In genomic region chr4:107408968-107409367, GRCh38 we compare ENCODE assay signal across 23 cellular contexts.
A peak's percentile ranks its signal among the peaks of the same experiment; 100 is the strongest.
DNase-seq lines count a peak whose midpoint lies in the region; ATAC-seq, FAIRE-seq and TF ChIP-seq lines count a peak whose summit lies in the region.
"Had no signal": no experiment of that assay in that cellular context is flagged by ENCODE, and none has a peak within 500 bp of the region (broad histone marks: within the 10 kb centered on the region; RNA-seq: fewer than 3 reads in every experiment).

No MANE protein-coding gene starts in this region.

- FAIRE-seq in bronchial epithelial cell (lab: Jason Lieb, UNC) = no peak
- FAIRE-seq in keratinocyte (lab: Jason Lieb, UNC) = peak; percentile 17
- FAIRE-seq: A204.1, G401.6, GM12891, GM19239 had no signal

- no peaks in the 10 kb centered on the region for H3K9me1 ChIP-seq in keratinocyte (ENCODE audit: control insufficient read depth, extremely low read depth, insufficient read depth, low read length)

- no peaks in the 10 kb centered on the region for H3K36me3 ChIP-seq in bronchial epithelial cell (ENCODE audit: control insufficient read depth, insufficient read depth, low read length)
- no peaks in the 10 kb centered on the region for H3K36me3 ChIP-seq in keratinocyte (ENCODE audit: control insufficient read depth in 2 of 2, extremely low read depth in 1 of 2, insufficient read depth in 2 of 2, low read length in 2 of 2)
- H3K36me3 ChIP-seq in OCI-LY7 (ENCODE audit: insufficient read depth, low read length) = no peaks in the 10 kb centered on the region
- H3K36me3 ChIP-seq: BE2C, BLaER1 had no signal

- H2AFZ ChIP-seq in keratinocyte (ENCODE audit: control insufficient read depth, low read length) (no peak overlapping the region), OCI-LY7 (ENCODE audit: low read length) (no peak overlapping the region)

- intact Hi-C loops in OCI-LY7 (cut with micrococcal nuclease; ENCODE audit: unreplicated experiment) = no loop called here

- dilution Hi-C loops in keratinocyte (cut with MboI; ENCODE audit: extremely low pct_ligation_motif_present, low sequenced_read_pairs) = no loop called here

- POLR2A ChIA-PET in OCI-LY7 (lab: Charles Lee) = no interaction called here

- CTCF ChIA-PET in OCI-LY7 (lab: Charles Lee; ENCODE audit: unreplicated experiment) = no interaction called here

- BruUV-seq in OCI-LY7 (replicated peaks; lab: Mats Ljungman, UMichigan) = no TSS peak

- H3K4me1 ChIP-seq in keratinocyte (ENCODE audit: control insufficient read depth, extremely low read depth, insufficient read depth, low read length) (no peaks in the 10 kb centered on the region), OCI-LY7 (ENCODE audit: insufficient read depth, low read length, poor library complexity, severe bottlenecking) (no peaks in the 10 kb centered on the region)
- H3K4me1 ChIP-seq: BE2C, BLaER1 had no signal

- H3K9ac ChIP-seq in keratinocyte (ENCODE audit: control insufficient read depth, extremely low read depth, insufficient read depth, low read length) = no peak overlapping the region
- H3K9ac ChIP-seq: BLaER1 had no signal

- TF ChIP-seq CTCF in bronchial epithelial cell (IDR thresholded peaks at IDR 0.05; ENCODE audit: insufficient read depth, low read length, severe bottlenecking) = no peak
- TF ChIP-seq CTCF in epithelial cell of esophagus (IDR thresholded peaks at IDR 0.05; ENCODE audit: insufficient read depth, low read depth, low read length, missing control alignments) = no peak
- TF ChIP-seq CTCF in keratinocyte (optimal IDR thresholded peaks at IDR 0.05 in 1 of 3, IDR thresholded peaks at IDR 0.05 in 1 of 3, conservative IDR thresholded peaks at IDR 0.05 in 1 of 3; ENCODE audit: extremely low read depth in 1 of 3, insufficient read depth in 2 of 3, low read length in 3 of 3) = no peak
- no peak for TF ChIP-seq CTCF in OCI-LY7 (conservative IDR thresholded peaks at IDR 0.05; ENCODE audit: low read length)

- ATAC-seq in esophagus mucosa (peak; percentile 75), GM21737 (IDR thresholded peaks at IDR 0.05; ENCODE audit: unreplicated experiment) (no peak), GM19395 (IDR thresholded peaks at IDR 0.05; ENCODE audit: unreplicated experiment) (no peak)

- H3K27me3 ChIP-seq in bronchial epithelial cell (ENCODE audit: control insufficient read depth, insufficient read depth, low read length) (no peaks in the 10 kb centered on the region), keratinocyte (ENCODE audit: control insufficient read depth, extremely low read depth, insufficient read depth, low read length) (no peaks in the 10 kb centered on the region)
- H3K27me3 ChIP-seq: BE2C, BLaER1 had no signal

- no peak overlapping the region for H3K4me3 ChIP-seq in bronchial epithelial cell (ENCODE audit: low read depth, low read length)
- H3K4me3 ChIP-seq in epithelial cell of esophagus (ENCODE audit: low read length) = no peak overlapping the region
- H3K4me3 ChIP-seq in keratinocyte (ENCODE audit: control insufficient read depth in 2 of 3, extremely low read depth in 1 of 3, insufficient read depth in 2 of 3, low read depth in 1 of 3, low read length in 3 of 3) = no peak overlapping the region
- no peak overlapping the region for H3K4me3 ChIP-seq in OCI-LY7 (ENCODE audit: low read depth, low read length, poor library complexity, severe bottlenecking)
- H3K4me3 ChIP-seq: BLaER1 had no signal

- H3K79me2 ChIP-seq in keratinocyte (ENCODE audit: control insufficient read depth, insufficient read depth, low read length) (no peaks in the 10 kb centered on the region), OCI-LY7 (ENCODE audit: insufficient read depth, low read depth, low read length) (no peaks in the 10 kb centered on the region)

- H3K27ac ChIP-seq in keratinocyte (ENCODE audit: control insufficient read depth, insufficient read depth, low read length) (no peak overlapping the region), OCI-LY7 (ENCODE audit: low read depth, low read length, poor library complexity, severe bottlenecking) (no peak overlapping the region)
- H3K27ac ChIP-seq: BLaER1 had no signal

- H4K20me1 ChIP-seq in keratinocyte (ENCODE audit: control insufficient read depth, extremely low read depth, insufficient read depth, low read length) (no peaks in the 10 kb centered on the region), OCI-LY7 (ENCODE audit: insufficient read depth, low read length) (no peaks in the 10 kb centered on the region)
- H4K20me1 ChIP-seq: BLaER1 had no signal

- DNase-seq in bronchial epithelial cell (ENCODE audit: low read depth) (peak; percentile 75), epithelial cell of esophagus (ENCODE audit: low read depth) (peak; percentile 75), keratinocyte (ENCODE audit: low read depth, low spot score) (no peak), OCI-LY7 (ENCODE audit: low spot score) (no peak)
- DNase-seq: 8988T; ACHN; BE2C; C1 segment of cervical spinal cord; CD4-positive, alpha-beta memory T cell; CD4-positive, CD25-positive, alpha-beta regulatory T cell; CD8-positive, alpha-beta memory T cell; COR-L47; DMS 273 treated with DMSO at 0.1 percent for 48 hours; DMS79 treated with DMSO at 0.1 percent for 48 hours; GF-D8 had no signal

- no peaks in the 10 kb centered on the region for H3K9me2 ChIP-seq in OCI-LY7 (ENCODE audit: insufficient read depth, low read length)

- no peaks in the 10 kb centered on the region for H3K9me3 ChIP-seq in keratinocyte (ENCODE audit: control insufficient read depth, low read depth, low read length)
- no peaks in the 10 kb centered on the region for H3K9me3 ChIP-seq in OCI-LY7 (ENCODE audit: low read length)
- H3K9me3 ChIP-seq: BE2C had no signal

- H3K4me2 ChIP-seq in keratinocyte (ENCODE audit: control insufficient read depth, extremely low read depth, insufficient read depth, low read depth, low read length) (no peak overlapping the region), OCI-LY7 (ENCODE audit: low read length) (no peak overlapping the region)
- H3K4me2 ChIP-seq: BLaER1 had no signal

Comparison
In these comparisons a context has a peak if more than half of its experiments do, and no peak if none do; other contexts are left out.
1. DNase-seq: peak in bronchial epithelial cell (single experiment) and epithelial cell of esophagus (single experiment); none in keratinocyte (single experiment) and OCI-LY7 (single experiment).